ENCODE assay signal across 7 cellular contexts in genomic region chr7:149912126-149912525, GRCh38. TPM values are rescaled to one million over a fixed set of nuclear protein-coding genes. Genes with fewer than 3 reads are reported as not detected.
DNase-seq lines count a peak whose midpoint lies in the region; ATAC-seq, FAIRE-seq and TF ChIP-seq lines count a peak whose summit lies in the region.
"Not testable (repeated sequence)": the region's sequence is repeated elsewhere in the genome, so short reads cannot be mapped to it uniquely, and the experiment has no call there.

No MANE protein-coding gene starts in this region.

- not testable (repeated sequence) for H3K27me3 ChIP-seq in SJCRH30; K562 (ENCODE audit: control insufficient read depth in 2 of 2, insufficient read depth in 2 of 2, low read length in 2 of 2)

- in situ Hi-C loops in K562 (cut with MboI), result not testable (repeated sequence)

- not testable (repeated sequence) for BruUV-seq in K562 (replicated peaks; lab: Mats Ljungman, UMichigan)

- not testable (repeated sequence) for H4K20me1 ChIP-seq in K562 (replicated peaks; ENCODE audit: control insufficient read depth, insufficient read depth, low read length)

- DNase-seq in EH (ENCODE audit: low read depth) (peak; percentile 48), HS-5 (ENCODE audit: low read depth) (peak; percentile 2), SJCRH30 (peak; percentile 21 to 50), epithelial cell of proximal tubule (ENCODE audit: low read depth) (peak; percentile 4), foreskin melanocyte (peak; percentile 6), non-pigmented ciliary epithelial cell (ENCODE audit: low read depth) (peak; percentile 6)
- not testable (repeated sequence) for DNase-seq in K562 (ENCODE audit: extremely low read depth in 1 of 4, low spot score in 3 of 4)

- H3K4me3 ChIP-seq in SJCRH30; K562; epithelial cell of proximal tubule (ENCODE audit: low read depth, low read length): not testable (repeated sequence)

- TF ChIP-seq EP300 in K562 (IDR thresholded peaks at IDR 0.05; ENCODE audit: low read length), result not testable (repeated sequence)

- H3K9ac ChIP-seq in K562 (ENCODE audit: insufficient read depth in 1 of 2, low read depth in 2 of 2, low read length in 2 of 2), result not testable (repeated sequence)

- CTCF ChIA-PET in K562 (lab: Yijun Ruan, JAX; ENCODE audit: low intra/inter-chr PET ratio), result not testable (repeated sequence)

- H3K4me2 ChIP-seq in K562 (ENCODE audit: insufficient read depth, low read length), result not testable (repeated sequence)

- not testable (repeated sequence) for H3K27ac ChIP-seq in SJCRH30; K562 (ENCODE audit: extremely low read depth, low read depth, low read length)

- H3K4me1 ChIP-seq in SJCRH30; K562 (replicated peaks in 1 of 2; ENCODE audit: control insufficient read depth in 2 of 2, insufficient read depth in 2 of 2, low read length in 2 of 2): not testable (repeated sequence)

- not testable (repeated sequence) for TF ChIP-seq POLR2A in K562 (conservative IDR thresholded peaks at IDR 0.05)

- FAIRE-seq in K562 (lab: Jason Lieb, UNC), result not testable (repeated sequence)

- not testable (repeated sequence) for H3K79me2 ChIP-seq in K562 (ENCODE audit: control insufficient read depth, insufficient read depth, low read length)

- TF ChIP-seq RAD21 in K562 (CRISPR knock-in tag; conservative IDR thresholded peaks at IDR 0.05 in 1 of 2, IDR thresholded peaks at IDR 0.05 in 1 of 2), result not testable (repeated sequence)

- POLR2A ChIA-PET in K562 (lab: Yijun Ruan, JAX), result not testable (repeated sequence)

- H2AFZ ChIP-seq in K562 (ENCODE audit: low read depth, low read length), result not testable (repeated sequence)

- H3K9me3 ChIP-seq in SJCRH30 (replicated peaks); K562 (replicated peaks; ENCODE audit: control insufficient read depth, insufficient read depth, low read depth, low read length): not testable (repeated sequence)

- intact Hi-C loops in K562 (cut with micrococcal nuclease), result not testable (repeated sequence)

- not testable (repeated sequence) for H3K36me3 ChIP-seq in SJCRH30; K562 (ENCODE audit: control insufficient read depth, insufficient read depth, low read length)

- 10% methylated on average over 1 of the region's 4 CpGs for WGBS in K562 (ENCODE audit: insufficient coverage, low coverage, missing lambda C conversion rate)

- peak; percentile 39; the same call in 1 of the 3 replicates for ATAC-seq in K562

- H3K9me1 ChIP-seq in K562 (ENCODE audit: control insufficient read depth, insufficient read depth, low read length), result not testable (repeated sequence)

- not testable (repeated sequence) for TF ChIP-seq CTCF in K562 (IDR thresholded peaks at IDR 0.05 in 2 of 3, conservative IDR thresholded peaks at IDR 0.05 in 1 of 3; ENCODE audit: insufficient read depth in 2 of 3, low read depth in 1 of 3, low read length in 3 of 3); epithelial cell of proximal tubule (conservative IDR thresholded peaks at IDR 0.05; ENCODE audit: low read depth, low read length)

RNA-seq across cellular contexts. Expression of gene ATP6V0E2, which starts 38.4 kb away (rescaled TPM):
- total RNA-seq in SJCRH30 (2014; rRNA removed; shearing (Covaris generic)), result 3.4 and 3.6 TPM in 2 replicates
- total RNA-seq in K562 (2011; cell fraction: chromatin; rRNA removed; ENCODE audit: low replicate concordance), result 4.1 and 8.3 TPM in 2 replicates
- 11.3 and 12.5 TPM in 2 replicates for total RNA-seq in K562 (2011; cell fraction: nucleolus; rRNA removed)
- 10.7 and 14.9 TPM in 2 replicates for total RNA-seq in K562 (2011; cell fraction: nucleoplasm; rRNA removed)
- 15.2 and 20.7 TPM in 2 replicates for total RNA-seq in K562 (2014; rRNA removed)
- total RNA-seq in K562 (2014; rRNA removed; fragmentation: Illumina TruSeq; extraction: Trizol), result 4.0 and 4.7 TPM in 2 replicates
- total RNA-seq in K562 (2015; rRNA removed; fragmentation: Illumina TruSeq; extraction: Trizol), result 11.8 and 13.3 TPM in 2 replicates
- total RNA-seq in K562 (2021), result 17.8 and 18.5 TPM in 2 replicates
- polyA plus RNA-seq in K562 (2011; rRNA removed), result 7.1 and 16.0 TPM in 2 replicates
- polyA plus RNA-seq in K562 (2011; cell fraction: cytosol; rRNA removed), result 33.4 and 58.2 TPM in 2 replicates
- polyA plus RNA-seq in K562 (2011; cell fraction: nucleus; rRNA removed), result 12.9 and 16.7 TPM in 2 replicates
- 19.5 and 22.0 TPM in 2 replicates for polyA plus RNA-seq in K562 (2012)
- polyA plus RNA-seq in K562 (2014; fragmentation: Illumina TruSeq; extraction: Trizol), result 12.8 and 17.0 TPM in 2 replicates
- under 1 TPM; 0.55 to 0.63 TPM for polyA plus RNA-seq in K562 (2014; fragmentation: Nextera tagmentation; extraction: Ambion mirVana)
- 10.9 and 14.4 TPM in 2 replicates for polyA plus RNA-seq in K562 (2014; rRNA removed)
- polyA minus RNA-seq in K562 (2011; rRNA and poly(A)+ RNA removed), result 4.0 and 5.8 TPM in 2 replicates
- 11.0 and 19.7 TPM in 2 replicates for polyA minus RNA-seq in K562 (2011; cell fraction: cytosol; rRNA and poly(A)+ RNA removed)
- 2.6 and 8.4 TPM in 2 replicates for polyA minus RNA-seq in K562 (2011; cell fraction: nucleus; rRNA and poly(A)+ RNA removed)
- 57.3 and 62.2 TPM in 2 replicates for total RNA-seq in epithelial cell of proximal tubule
